ENCODE assay signal across 18 cellular contexts in the genomic region with DNA sequence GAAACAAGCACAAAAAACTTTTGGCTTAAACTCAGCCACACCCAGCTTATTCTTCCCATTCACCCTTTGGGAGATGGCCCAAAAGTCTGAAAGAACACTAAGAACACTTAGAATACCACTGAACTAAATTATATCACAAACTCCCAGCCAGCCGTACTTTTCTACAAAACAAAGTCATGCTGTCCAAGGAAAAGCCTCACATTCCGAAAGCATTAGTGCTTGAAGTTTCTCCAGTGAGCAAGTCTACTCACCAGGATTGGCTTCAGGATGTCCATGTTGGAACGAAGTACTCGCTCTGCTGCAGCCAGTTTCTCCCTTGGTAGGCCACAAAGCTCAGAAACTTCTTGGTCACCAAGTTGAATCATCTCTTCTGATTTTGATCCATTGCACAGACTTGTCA.
DNase-seq lines count a peak whose midpoint lies in the region; TF ChIP-seq lines count a peak whose summit lies in the region.
"Had no signal": no experiment of that assay in that cellular context is flagged by ENCODE, and none has a peak within 500 bp of the region (broad histone marks: within the 10 kb centered on the region; RNA-seq: fewer than 3 reads in every experiment).

No MANE protein-coding gene starts in this region.

- no peak for TF ChIP-seq CTCF in fibroblast of villous mesenchyme (IDR thresholded peaks at IDR 0.05; ENCODE audit: insufficient read depth, low read depth, low read length)

- H3K4me3 ChIP-seq in fibroblast of villous mesenchyme (ENCODE audit: low read depth, low read length) = no peak overlapping the region
- H3K4me3 ChIP-seq: neural progenitor cell, SJSA1 had no signal

- no peaks in the 10 kb centered on the region for H3K27me3 Mint-ChIP-seq in activated T-cell treated with anti-CD3 and anti-CD28 coated beads, Interleukin-2, amount 50 U/mL, for 24 hours
- H3K27me3 Mint-ChIP-seq: activated CD8-positive, alpha-beta memory T cell treated with anti-CD3 and anti-CD28 coated beads, Interleukin-2, amount 10 ng/mL, durations not matched to agents 7 days and 5 days; brain had no signal

- H3K9me3 Mint-ChIP-seq in activated T-cell treated with anti-CD3 and anti-CD28 coated beads, Interleukin-2, amount 50 U/mL, for 24 hours = no peaks in the 10 kb centered on the region
- H3K9me3 Mint-ChIP-seq: brain, neural progenitor cell had no signal

- DNase-seq in GM03348 (ENCODE audit: low spot score) (peak; percentile 77), astrocyte of the hippocampus (ENCODE audit: low read depth, low spot score) (peak; percentile 58), fibroblast of villous mesenchyme (ENCODE audit: low read depth) (peak; percentile 39), stromal cell of bone marrow (ENCODE audit: low read depth) (peak; percentile 82), DMS114 treated with DMSO at 0.1 percent for 48 hours (lab: John Stamatoyannopoulos, UW; ENCODE audit: unreplicated experiment) (no peak), NCI-H2196 treated with DMSO at 0.1 percent for 48 hours (lab: John Stamatoyannopoulos, UW; ENCODE audit: unreplicated experiment) (no peak)
- no peak for DNase-seq in activated T-cell treated with anti-CD3 and anti-CD28 coated beads, Interleukin-2, amount 50 U/mL, for 24 hours
- DNase-seq: activated CD4-positive, alpha-beta T cell treated with anti-CD3 and anti-CD28 coated beads for 1 hour; activated CD8-positive, alpha-beta memory T cell treated with anti-CD3 and anti-CD28 coated beads, Interleukin-2, amount 10 ng/mL, durations not matched to agents 7 days and 5 days; DMS 273 treated with DMSO at 0.1 percent for 48 hours; midbrain; NCI-H2081; NCI-H524; stimulated activated CD4-positive, alpha-beta T cell treated with anti-CD3 and anti-CD28 coated beads, Interleukin-1b, Interleukin-23, amount 100 ng/mL, for 48 hours; T-helper 9 cell had no signal

- H3K36me3 Mint-ChIP-seq in activated T-cell treated with anti-CD3 and anti-CD28 coated beads, Interleukin-2, amount 50 U/mL, for 24 hours (ENCODE audit: low read depth) = peaks cover 9% of the 10 kb centered on the region
- H3K36me3 Mint-ChIP-seq: activated CD8-positive, alpha-beta memory T cell treated with anti-CD3 and anti-CD28 coated beads, Interleukin-2, amount 10 ng/mL, durations not matched to agents 7 days and 5 days had no signal

- H3K4me1 Mint-ChIP-seq in activated T-cell treated with anti-CD3 and anti-CD28 coated beads, Interleukin-2, amount 50 U/mL, for 24 hours (ENCODE audit: low read depth) = peaks cover 4% of the 10 kb centered on the region

- H3K27ac Mint-ChIP-seq in activated T-cell treated with anti-CD3 and anti-CD28 coated beads, Interleukin-2, amount 50 U/mL, for 24 hours = no peak overlapping the region
- H3K27ac Mint-ChIP-seq: activated CD8-positive, alpha-beta memory T cell treated with anti-CD3 and anti-CD28 coated beads, Interleukin-2, amount 10 ng/mL, durations not matched to agents 7 days and 5 days; brain; neural progenitor cell had no signal

- H3K4me3 Mint-ChIP-seq in activated T-cell treated with anti-CD3 and anti-CD28 coated beads, Interleukin-2, amount 50 U/mL, for 24 hours = no peak overlapping the region
- H3K4me3 Mint-ChIP-seq: activated CD8-positive, alpha-beta memory T cell treated with anti-CD3 and anti-CD28 coated beads, Interleukin-2, amount 10 ng/mL, durations not matched to agents 7 days and 5 days; brain; neural progenitor cell had no signal

Comparison
In these comparisons a context has a peak if more than half of its experiments do, and no peak if none do; other contexts are left out.
1. DNase-seq: peak in GM03348 (single experiment), astrocyte of the hippocampus (single experiment), fibroblast of villous mesenchyme (single experiment) and stromal cell of bone marrow (single experiment); none in DMS114 treated with DMSO at 0.1 percent for 48 hours (single experiment), activated T-cell treated with anti-CD3 and anti-CD28 coated beads, Interleukin-2, amount 50 U/mL, for 24 hours (single experiment) and NCI-H2196 treated with DMSO at 0.1 percent for 48 hours (single experiment).